Comparison of ENCODE assay signal across 29 cellular contexts in genomic region chr1:107683683-107684082, GRCh38.
A peak's percentile ranks its signal among the peaks of the same experiment; 100 is the strongest.
DNase-seq lines count a peak whose midpoint lies in the region; ATAC-seq, FAIRE-seq and TF ChIP-seq lines count a peak whose summit lies in the region.
"Had no signal": no experiment of that assay in that cellular context is flagged by ENCODE, and none has a peak within 500 bp of the region (broad histone marks: within the 10 kb centered on the region; RNA-seq: fewer than 3 reads in every experiment).

No MANE protein-coding gene starts in this region.

- no peaks in the 10 kb centered on the region for H3K9me3 ChIP-seq in A549
- H3K9me3 ChIP-seq: BLaER1 treated with 17β-estradiol and CSF1 and Interleukin-3, amounts not matched to agents 10 nM and 100 nM; Caco-2; lower lobe of right lung; neutrophil; upper lobe of right lung had no signal

- no peaks in the 10 kb centered on the region for H3K9me3 Mint-ChIP-seq in nephron
- H3K9me3 Mint-ChIP-seq in activated CD8-positive, alpha-beta T cell treated with anti-CD3 and anti-CD28 coated beads for 36 hours, result no peaks in the 10 kb centered on the region
- H3K9me3 Mint-ChIP-seq: activated T-cell treated with anti-CD3 and anti-CD28 coated beads, Interleukin-2, amount 50 U/mL, for 24 hours; dendritic cell treated with granulocyte-macrophage colony-stimulating factor and Interleukin-4, amounts not matched to agents 40 ng/mL and 50 ng/mL, for 4 days; T-cell had no signal

- DNase-seq in A549 (ENCODE audit: low read depth in 1 of 2, low spot score in 1 of 2), result peak in 1 of 2 experiments; percentile 74
- DNase-seq in NCI-H146 treated with DMSO at 0.1 percent for 48 hours (lab: John Stamatoyannopoulos, UW; ENCODE audit: unreplicated experiment), result peak; percentile 80
- no peak for DNase-seq in epithelial cell of prostate (ENCODE audit: low read depth, low spot score)
- DNase-seq in activated CD8-positive, alpha-beta T cell treated with anti-CD3 and anti-CD28 coated beads for 36 hours, result no peak
- no peak for DNase-seq in nucleus accumbens (lab: John Stamatoyannopoulos, UW)
- DNase-seq in AG20443 (ENCODE audit: low spot score), result no peak
- no peak for DNase-seq in head of caudate nucleus
- DNase-seq: activated CD4-positive, alpha-beta T cell treated with anti-CD3 and anti-CD28 coated beads for 1 hour; activated CD8-positive, alpha-beta memory T cell treated with anti-CD3 and anti-CD28 coated beads for 24 hours; activated naive CD4-positive, alpha-beta T cell treated with Interleukin-2 at 50 U/mL for 16 hours; activated T-cell treated with anti-CD3 and anti-CD28 coated beads, Interleukin-2, amount 50 U/mL, for 24 hours; amniotic stem cell; H7; hippocampal formation; lower lobe of right lung; NCI-H1436; NCI-H226; SIG-M5; T-cell; upper lobe of right lung had no signal

- H3K27ac ChIP-seq in A549 (peak overlapping the region; percentile 85 to 87), epithelial cell of prostate (peak overlapping the region; percentile 74)
- H3K27ac ChIP-seq: BLaER1 treated with 17β-estradiol and CSF1 and Interleukin-3, amounts not matched to agents 10 nM and 100 nM; cardiac muscle cell; HL-60; lower lobe of right lung; neutrophil; upper lobe of right lung had no signal

- no peak for TF ChIP-seq CTCF in A549 (IDR thresholded peaks at IDR 0.05)
- TF ChIP-seq CTCF in nephron (IDR thresholded peaks at IDR 0.05; ENCODE audit: unreplicated experiment in 3 of 3), result no peak
- no peak for TF ChIP-seq CTCF in activated CD8-positive, alpha-beta T cell treated with anti-CD3 and anti-CD28 coated beads for 36 hours (IDR thresholded peaks at IDR 0.05)

- peak; percentile 63 to 74; a peak in 4 of 6 replicates for ATAC-seq in A549
- ATAC-seq in activated CD8-positive, alpha-beta T cell treated with anti-CD3 and anti-CD28 coated beads for 36 hours, result no peak
- ATAC-seq: lower lobe of right lung, T-cell, upper lobe of right lung had no signal

- CTCF ChIA-PET in A549 (lab: Yijun Ruan, JAX), result no interaction called here
- CTCF ChIA-PET in activated CD8-positive, alpha-beta T cell treated with anti-CD3 and anti-CD28 coated beads for 36 hours (lab: Charles Lee), result no interaction called here

- FAIRE-seq in A549 (lab: Jason Lieb, UNC), result no peak
- FAIRE-seq: endothelial cell of umbilical vein, TTC549 had no signal

- 0 out of 3 replicates have a peak overlapping the region, but pooled peaks have one; percentile 28 for H3K4me3 ChIP-seq in A549
- H3K4me3 ChIP-seq: BLaER1 treated with 17β-estradiol and CSF1 and Interleukin-3, amounts not matched to agents 10 nM and 100 nM; cardiac muscle cell; lower lobe of right lung; upper lobe of right lung had no signal

- TF ChIP-seq EP300 in A549 (IDR thresholded peaks at IDR 0.05), result no peak

- POLR2A ChIA-PET in A549 (lab: Yijun Ruan, JAX), result no interaction called here
- POLR2A ChIA-PET in activated CD8-positive, alpha-beta T cell treated with anti-CD3 and anti-CD28 coated beads for 36 hours (lab: Charles Lee), result no interaction called here

- peaks cover 3% of the 10 kb centered on the region for H3K4me1 Mint-ChIP-seq in nephron
- H3K4me1 Mint-ChIP-seq in activated CD8-positive, alpha-beta T cell treated with anti-CD3 and anti-CD28 coated beads for 36 hours (ENCODE audit: low read depth), result no peaks in the 10 kb centered on the region
- H3K4me1 Mint-ChIP-seq: T-cell had no signal

- no peak for TF ChIP-seq RAD21 in A549 (conservative IDR thresholded peaks at IDR 0.05 in 1 of 2, IDR thresholded peaks at IDR 0.05 in 1 of 2)

- TF ChIP-seq POLR2A in A549 (IDR thresholded peaks at IDR 0.05; ENCODE audit: low read length), result no peak

- H3K36me3 Mint-ChIP-seq in nephron (ENCODE audit: low read depth), result peaks cover 6% of the 10 kb centered on the region
- H3K36me3 Mint-ChIP-seq in activated CD8-positive, alpha-beta T cell treated with anti-CD3 and anti-CD28 coated beads for 36 hours (ENCODE audit: low read depth), result no peaks in the 10 kb centered on the region
- H3K36me3 Mint-ChIP-seq: T-cell had no signal

- peak overlapping the region; percentile 93 for H3K4me2 ChIP-seq in A549
- H3K4me2 ChIP-seq: BLaER1 treated with 17β-estradiol and CSF1 and Interleukin-3, amounts not matched to agents 10 nM and 100 nM had no signal

- peak overlapping the region; percentile 90 to 94 (median 94) for H3K27ac Mint-ChIP-seq in nephron
- no peak overlapping the region for H3K27ac Mint-ChIP-seq in activated CD8-positive, alpha-beta T cell treated with anti-CD3 and anti-CD28 coated beads for 36 hours
- H3K27ac Mint-ChIP-seq: activated T-cell treated with anti-CD3 and anti-CD28 coated beads, Interleukin-2, amount 50 U/mL, for 24 hours; dendritic cell treated with granulocyte-macrophage colony-stimulating factor and Interleukin-4, amounts not matched to agents 40 ng/mL and 50 ng/mL, for 4 days; T-cell had no signal

- WGBS in A549 (ENCODE audit: missing lambda C conversion rate), result 6% methylated on average over 2 of the region's 2 CpGs

- intact Hi-C loops in activated CD8-positive, alpha-beta T cell treated with anti-CD3 and anti-CD28 coated beads for 36 hours (cut with micrococcal nuclease), result no loop called here
- intact Hi-C loops in head of caudate nucleus (cut with DNase I), result no loop called here

- H3K27me3 Mint-ChIP-seq in nephron (ENCODE audit: low read depth), result no peaks in the 10 kb centered on the region
- no peaks in the 10 kb centered on the region for H3K27me3 Mint-ChIP-seq in activated CD8-positive, alpha-beta T cell treated with anti-CD3 and anti-CD28 coated beads for 36 hours
- H3K27me3 Mint-ChIP-seq: activated T-cell treated with anti-CD3 and anti-CD28 coated beads, Interleukin-2, amount 50 U/mL, for 24 hours; dendritic cell treated with granulocyte-macrophage colony-stimulating factor and Interleukin-4, amounts not matched to agents 40 ng/mL and 50 ng/mL, for 4 days; T-cell had no signal

- H3K4me1 ChIP-seq in A549, result peaks cover 68% of the 10 kb centered on the region
- H3K4me1 ChIP-seq: BLaER1 treated with 17β-estradiol and CSF1 and Interleukin-3, amounts not matched to agents 10 nM and 100 nM; lower lobe of right lung; upper lobe of right lung had no signal

- H3K4me3 Mint-ChIP-seq in nephron, result peak overlapping the region in 2 of 3 experiments; percentile 49 to 71
- no peak overlapping the region for H3K4me3 Mint-ChIP-seq in activated CD8-positive, alpha-beta T cell treated with anti-CD3 and anti-CD28 coated beads for 36 hours
- H3K4me3 Mint-ChIP-seq: activated T-cell treated with anti-CD3 and anti-CD28 coated beads, Interleukin-2, amount 50 U/mL, for 24 hours; dendritic cell treated with granulocyte-macrophage colony-stimulating factor and Interleukin-4, amounts not matched to agents 40 ng/mL and 50 ng/mL, for 4 days; T-cell had no signal

TF ChIP-seq in A549, 52 proteins besides CTCF, POLR2A, EP300 and RAD21:
- TF ChIP-seq ZSCAN20 (CRISPR knock-in tag; IDR thresholded peaks at IDR 0.05), result peak; percentile 20; the same call in 1 of the 2 replicates
- peak; percentile 60 for TF ChIP-seq NFE2L2 (conservative IDR thresholded peaks at IDR 0.05; ENCODE audit: low read length)
- no peak for TF ChIP-seq KDM5A (IDR thresholded peaks at IDR 0.05)
- no peak for TF ChIP-seq EHF (CRISPR knock-in tag; IDR thresholded peaks at IDR 0.05)
- no peak for TF ChIP-seq RNF2 (IDR thresholded peaks at IDR 0.05; ENCODE audit: borderline replicate concordance, low read depth)
- TF ChIP-seq MAFK (IDR thresholded peaks at IDR 0.05; ENCODE audit: partially characterized antibody), result peak; percentile 82
